Comparison of ENCODE assay signal across 3 cellular contexts in the genomic region with DNA sequence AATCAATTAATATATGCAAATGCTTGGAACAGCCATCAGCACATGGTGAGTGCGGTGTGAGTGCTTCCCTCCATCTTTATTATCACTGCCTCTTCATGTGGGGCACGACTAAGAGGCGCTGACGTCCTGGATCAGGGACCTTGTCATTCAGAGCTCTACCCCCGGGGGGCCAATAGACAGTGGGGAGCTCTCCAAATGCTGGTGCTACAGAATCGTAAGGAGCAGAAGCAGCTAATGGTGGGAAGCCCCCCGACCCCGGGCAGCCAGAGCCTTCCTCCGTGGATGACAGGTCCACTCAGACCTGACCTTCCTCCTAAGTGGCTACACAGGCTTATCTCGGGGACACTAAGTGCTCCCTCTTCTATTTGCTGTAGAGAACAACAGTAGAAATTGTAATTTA.
"Had no signal": no experiment of that assay in that cellular context is flagged by ENCODE, and none has a peak within 500 bp of the region (broad histone marks: within the 10 kb centered on the region; RNA-seq: fewer than 3 reads in every experiment).

No MANE protein-coding gene starts in this region.

- ATAC-seq: GM12878 had no signal

- DNase-seq: GDM1, GF-D8 had no signal

- H3K4me3 ChIP-seq: GM12878 had no signal
